8 cellular contexts compared by ENCODE assay signal in genomic region chr7:76364198-76364584, GRCh38. TPM values are rescaled to one million over a fixed set of nuclear protein-coding genes. Genes with fewer than 3 reads are reported as not detected.
DNase-seq lines count a peak whose midpoint lies in the region; ATAC-seq lines count a peak whose summit lies in the region.

No MANE protein-coding gene starts in this region.

- 30% methylated on average over 4 of the region's 4 CpGs for WGBS in thymus

- H3K4me1 ChIP-seq in thymus (ENCODE audit: control insufficient read depth, insufficient read depth, low read length) = peaks cover 6% of the 10 kb centered on the region

- no peaks in the 10 kb centered on the region for H3K36me3 Mint-ChIP-seq in activated CD4-positive, alpha-beta memory T cell treated with anti-CD3 and anti-CD28 coated beads, Interleukin-2, amount 10 ng/mL, durations not matched to agents 7 days and 5 days (ENCODE audit: low read depth)

- no peak overlapping the region for H3K4me3 ChIP-seq in thymus (ENCODE audit: low read length)

- ATAC-seq in HG03432 (IDR thresholded peaks at IDR 0.05; ENCODE audit: unreplicated experiment) = peak; percentile 2
- no peak for ATAC-seq in HG03025 (IDR thresholded peaks at IDR 0.05; ENCODE audit: low FRiP score, unreplicated experiment)
- ATAC-seq in GM21619 (IDR thresholded peaks at IDR 0.05; ENCODE audit: unreplicated experiment) = no peak

- H3K36me3 ChIP-seq in thymus (ENCODE audit: control insufficient read depth, insufficient read depth) = no peaks in the 10 kb centered on the region

- DNase-seq in AML-193 (lab: John Stamatoyannopoulos, UW) = peak; percentile 52 to 64
- no peak for DNase-seq in activated CD4-positive, alpha-beta memory T cell treated with anti-CD3 and anti-CD28 coated beads, Interleukin-2, amount 10 ng/mL, durations not matched to agents 7 days and 5 days
- peak; percentile 44 for DNase-seq in hepatic stellate cell (ENCODE audit: low spot score)
- DNase-seq in NCI-H1417 (lab: John Stamatoyannopoulos, UW) = no peak

- peak overlapping the region; percentile 46 for H3K27ac ChIP-seq in thymus (ENCODE audit: low read depth)

- H3K27me3 Mint-ChIP-seq in activated CD4-positive, alpha-beta memory T cell treated with anti-CD3 and anti-CD28 coated beads, Interleukin-2, amount 10 ng/mL, durations not matched to agents 7 days and 5 days = peaks cover 1% of the 10 kb centered on the region

- H3K4me3 Mint-ChIP-seq in activated CD4-positive, alpha-beta memory T cell treated with anti-CD3 and anti-CD28 coated beads, Interleukin-2, amount 10 ng/mL, durations not matched to agents 7 days and 5 days = peak overlapping the region; percentile 54

- H3K9me3 ChIP-seq in thymus (ENCODE audit: control insufficient read depth) = no peaks in the 10 kb centered on the region

- H3K27ac Mint-ChIP-seq in activated CD4-positive, alpha-beta memory T cell treated with anti-CD3 and anti-CD28 coated beads, Interleukin-2, amount 10 ng/mL, durations not matched to agents 7 days and 5 days = peak overlapping the region; percentile 93

- no peaks in the 10 kb centered on the region for H3K27me3 ChIP-seq in thymus (ENCODE audit: control insufficient read depth, insufficient read depth)

- POLR2A ChIA-PET in activated CD4-positive, alpha-beta memory T cell treated with anti-CD3 and anti-CD28 coated beads, Interleukin-2, amount 10 ng/mL, durations not matched to agents 7 days and 5 days (lab: Charles Lee) = interaction anchor here (0.7 to 2.7 kb wide), 5 partner anchors 12 to 58 kb away, joined by 3 to 20 read pairs (median 4); no protein-coding TSS in a partner anchor

- no peaks in the 10 kb centered on the region for H3K9me3 Mint-ChIP-seq in activated CD4-positive, alpha-beta memory T cell treated with anti-CD3 and anti-CD28 coated beads, Interleukin-2, amount 10 ng/mL, durations not matched to agents 7 days and 5 days

- H3K4me1 Mint-ChIP-seq in activated CD4-positive, alpha-beta memory T cell treated with anti-CD3 and anti-CD28 coated beads, Interleukin-2, amount 10 ng/mL, durations not matched to agents 7 days and 5 days = peaks cover 35% of the 10 kb centered on the region

- CTCF ChIA-PET in activated CD4-positive, alpha-beta memory T cell treated with anti-CD3 and anti-CD28 coated beads, Interleukin-2, amount 10 ng/mL, durations not matched to agents 7 days and 5 days (lab: Charles Lee) = interaction anchor here (0.7 to 1.6 kb wide), 6 partner anchors 12 to 186 kb away, joined by 3 to 10 read pairs (median 6); no protein-coding TSS in a partner anchor

RNA-seq across cellular contexts. Expression of gene YWHAG, which starts 5.4 kb away (rescaled TPM):
- 10 to 100 TPM; 83.1 to 84.8 TPM for total RNA-seq in activated CD4-positive, alpha-beta memory T cell treated with anti-CD3 and anti-CD28 coated beads, Interleukin-2, amount 10 ng/mL, durations not matched to agents 7 days and 5 days
- 47.1 TPM for polyA plus RNA-seq in thymus

RNA-seq across cellular contexts. Expression of gene SSC4D, which starts 45.3 kb away (rescaled TPM):
- total RNA-seq in activated CD4-positive, alpha-beta memory T cell treated with anti-CD3 and anti-CD28 coated beads, Interleukin-2, amount 10 ng/mL, durations not matched to agents 7 days and 5 days = under 1 TPM in 1 of 2 experiments, not detected in 1; 0.30 TPM
- 0.96 TPM for polyA plus RNA-seq in thymus

Comparison
In these comparisons a context has a peak if more than half of its experiments do, and no peak if none do; other contexts are left out.
1. DNase-seq: peak in AML-193 (2 of 2) and hepatic stellate cell (single experiment); none in activated CD4-positive, alpha-beta memory T cell treated with anti-CD3 and anti-CD28 coated beads, Interleukin-2, amount 10 ng/mL, durations not matched to agents 7 days and 5 days (single experiment) and NCI-H1417 (0 of 3).